Comparison of ENCODE assay signal across 8 cellular contexts in the genomic region with DNA sequence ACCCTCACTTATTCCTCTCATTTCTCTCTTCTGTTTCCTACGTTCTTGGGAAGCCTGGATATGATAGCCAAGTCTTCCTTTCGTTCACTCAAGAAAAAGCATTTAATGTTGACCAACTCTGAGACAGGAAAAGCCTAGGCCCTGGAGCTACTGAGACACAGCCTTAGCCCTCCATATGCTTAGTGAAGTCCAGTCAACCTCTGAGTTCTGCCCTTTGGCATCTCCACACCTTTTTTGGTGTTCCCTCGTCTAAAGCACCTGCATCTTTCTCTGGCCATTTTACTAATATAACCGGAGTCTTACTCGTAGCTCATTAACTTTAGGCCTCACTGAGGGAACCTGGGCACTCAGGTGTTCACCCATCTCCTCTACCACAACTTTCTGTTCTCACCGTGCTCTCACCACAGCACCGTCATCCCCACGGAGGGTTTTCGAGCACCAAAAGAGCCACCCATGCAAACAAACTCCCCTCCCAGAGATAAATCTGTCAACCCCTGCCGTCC. TPM values are rescaled to one million over a fixed set of nuclear protein-coding genes. Genes with fewer than 3 reads are reported as not detected.
DNase-seq lines count a peak whose midpoint lies in the region; ATAC-seq lines count a peak whose summit lies in the region.

No MANE protein-coding gene starts in this region.

- peak overlapping the region; percentile 95 for H3K27ac ChIP-seq in substantia nigra (ENCODE audit: low read depth, low read length, poor library complexity, severe bottlenecking)

- POLR2A ChIA-PET in activated naive CD8-positive, alpha-beta T cell treated with anti-CD3 and anti-CD28 coated beads, Interleukin-2, amount 10 ng/mL, durations not matched to agents 7 days and 5 days (lab: Charles Lee) = interaction anchor here (0.5 to 5.7 kb wide), 12 partner anchors 9 to 264 kb away, joined by 3 to 94 read pairs (median 6); partner anchors contain the start of gene BCL2A1

- H3K27ac Mint-ChIP-seq in activated naive CD4-positive, alpha-beta T cell treated with anti-CD3 and anti-CD28 coated beads for 36 hours = peak overlapping the region; percentile 100
- peak overlapping the region; percentile 96 for H3K27ac Mint-ChIP-seq in activated naive CD8-positive, alpha-beta T cell treated with anti-CD3 and anti-CD28 coated beads, Interleukin-2, amount 10 ng/mL, durations not matched to agents 7 days and 5 days
- peak overlapping the region; percentile 97 to 100 (median 100) for H3K27ac Mint-ChIP-seq in immature natural killer cell

- CTCF ChIA-PET in activated naive CD4-positive, alpha-beta T cell treated with anti-CD3 and anti-CD28 coated beads for 36 hours (lab: Charles Lee) = interaction anchor here (1.1 to 2.5 kb wide), 4 partner anchors 15 to 97 kb away, joined by 3 to 15 read pairs (median 6); no protein-coding TSS in a partner anchor

- H3K4me3 Mint-ChIP-seq in activated naive CD4-positive, alpha-beta T cell treated with anti-CD3 and anti-CD28 coated beads for 36 hours = peak overlapping the region; percentile 100
- peak overlapping the region; percentile 95 for H3K4me3 Mint-ChIP-seq in activated naive CD8-positive, alpha-beta T cell treated with anti-CD3 and anti-CD28 coated beads, Interleukin-2, amount 10 ng/mL, durations not matched to agents 7 days and 5 days
- peak overlapping the region; percentile 96 to 99 (median 98) for H3K4me3 Mint-ChIP-seq in immature natural killer cell

- H3K9me3 Mint-ChIP-seq in activated naive CD4-positive, alpha-beta T cell treated with anti-CD3 and anti-CD28 coated beads for 36 hours = no peaks in the 10 kb centered on the region
- H3K9me3 Mint-ChIP-seq in activated naive CD8-positive, alpha-beta T cell treated with anti-CD3 and anti-CD28 coated beads, Interleukin-2, amount 10 ng/mL, durations not matched to agents 7 days and 5 days = no peaks in the 10 kb centered on the region
- no peaks in the 10 kb centered on the region for H3K9me3 Mint-ChIP-seq in immature natural killer cell

- H3K4me1 Mint-ChIP-seq in activated naive CD4-positive, alpha-beta T cell treated with anti-CD3 and anti-CD28 coated beads for 36 hours (ENCODE audit: low read depth) = peaks cover 44% of the 10 kb centered on the region
- peaks cover 27% of the 10 kb centered on the region for H3K4me1 Mint-ChIP-seq in activated naive CD8-positive, alpha-beta T cell treated with anti-CD3 and anti-CD28 coated beads, Interleukin-2, amount 10 ng/mL, durations not matched to agents 7 days and 5 days
- H3K4me1 Mint-ChIP-seq in immature natural killer cell = peaks cover 25 to 41% of the 10 kb centered on the region in 2 donors

- peaks cover 25% of the 10 kb centered on the region for H3K36me3 Mint-ChIP-seq in activated naive CD4-positive, alpha-beta T cell treated with anti-CD3 and anti-CD28 coated beads for 36 hours (ENCODE audit: low read depth)
- peaks cover 30% of the 10 kb centered on the region for H3K36me3 Mint-ChIP-seq in activated naive CD8-positive, alpha-beta T cell treated with anti-CD3 and anti-CD28 coated beads, Interleukin-2, amount 10 ng/mL, durations not matched to agents 7 days and 5 days
- peaks cover 7 to 13% (median 9%) of the 10 kb centered on the region in 3 donors for H3K36me3 Mint-ChIP-seq in immature natural killer cell

- DNase-seq in activated naive CD4-positive, alpha-beta T cell treated with anti-CD3 and anti-CD28 coated beads for 36 hours = no peak
- DNase-seq in activated naive CD4-positive, alpha-beta T cell treated with Interleukin-2 at 50 U/mL for 16 hours = no peak
- DNase-seq in activated naive CD8-positive, alpha-beta T cell treated with anti-CD3 and anti-CD28 coated beads, Interleukin-2, amount 10 ng/mL, durations not matched to agents 7 days and 5 days = no peak
- DNase-seq in immature natural killer cell = no peak
- DNase-seq in substantia nigra (lab: John Stamatoyannopoulos, UW) = peak in 1 of 49 donors; percentile 38
- no peak for DNase-seq in SW480 (ENCODE audit: low spot score)
- DNase-seq in stimulated activated CD4-positive, alpha-beta T cell treated with anti-CD3 and anti-CD28 coated beads, Interleukin-1b, Interleukin-23, amount 100 ng/mL, for 48 hours = no peak

- peak; percentile 43 for ATAC-seq in HG03139 (IDR thresholded peaks at IDR 0.05; ENCODE audit: unreplicated experiment)
- peak; percentile 1 for ATAC-seq in activated naive CD8-positive, alpha-beta T cell treated with anti-CD3 and anti-CD28 coated beads, Interleukin-2, amount 10 ng/mL, durations not matched to agents 7 days and 5 days (ENCODE audit: low read depth)

- no peaks in the 10 kb centered on the region for H3K27me3 Mint-ChIP-seq in activated naive CD4-positive, alpha-beta T cell treated with anti-CD3 and anti-CD28 coated beads for 36 hours (ENCODE audit: low read depth)
- no peaks in the 10 kb centered on the region for H3K27me3 Mint-ChIP-seq in activated naive CD8-positive, alpha-beta T cell treated with anti-CD3 and anti-CD28 coated beads, Interleukin-2, amount 10 ng/mL, durations not matched to agents 7 days and 5 days
- peaks cover 2 to 13% (median 3%) of the 10 kb centered on the region in 3 donors for H3K27me3 Mint-ChIP-seq in immature natural killer cell (ENCODE audit: low read depth in 3 of 3)

- intact Hi-C loops in activated naive CD4-positive, alpha-beta T cell treated with anti-CD3 and anti-CD28 coated beads for 36 hours (cut with micrococcal nuclease) = loop anchor here (1.0 to 5.0 kb wide), 4 partner anchors 97 to 276 kb away; partner anchors contain the start of genes FAH and ZFAND6

RNA-seq across cellular contexts. Expression of gene MTHFS, which starts 0.6 kb away (rescaled TPM):
- total RNA-seq in activated naive CD4-positive, alpha-beta T cell treated with anti-CD3 and anti-CD28 coated beads for 36 hours = 10 to 100 TPM; 44.8 to 47.0 TPM
- total RNA-seq in activated naive CD8-positive, alpha-beta T cell treated with anti-CD3 and anti-CD28 coated beads, Interleukin-2, amount 10 ng/mL, durations not matched to agents 7 days and 5 days = 10 to 100 TPM; 31.5 to 32.0 TPM
- 10 to 100 TPM; 53.3 to 98.2 (median 70.1) TPM for polyA plus RNA-seq in immature natural killer cell
